Comparison of ENCODE assay signal across 21 cellular contexts in genomic region chr20:14127831-14128230, GRCh38.
DNase-seq lines count a peak whose midpoint lies in the region; ATAC-seq, FAIRE-seq and TF ChIP-seq lines count a peak whose summit lies in the region.
"Had no signal": no experiment of that assay in that cellular context is flagged by ENCODE, and none has a peak within 500 bp of the region (broad histone marks: within the 10 kb centered on the region; RNA-seq: fewer than 3 reads in every experiment).

No MANE protein-coding gene starts in this region.

- DNase-seq in NCI-H82 (lab: John Stamatoyannopoulos, UW): peak; percentile 23
- DNase-seq in NCI-H82 treated with DMSO at 0.1 percent for 48 hours (lab: John Stamatoyannopoulos, UW; ENCODE audit: unreplicated experiment): no peak
- peak; percentile 70 for DNase-seq in NCI-H2171 treated with DMSO at 0.1 percent for 48 hours (lab: John Stamatoyannopoulos, UW)
- no peak for DNase-seq in bronchial epithelial cell (ENCODE audit: low read depth)
- DNase-seq in RKO (ENCODE audit: low spot score): no peak
- DNase-seq in left ventricle myocardium superior: no peak
- DNase-seq: Calu3; CD8-positive, alpha-beta memory T cell; DMS53; EL; GF-D8; IMR-90; NCI-H1105; NCI-H1694; NCI-H2081; NK-92 treated with Interleukin-12 subunit alpha and Interleukin-12 subunit beta, amount 100 ng/mL, for 24 hours; SIG-M5; T-cell had no signal

- ATAC-seq in left ventricle myocardium superior: no peak
- ATAC-seq in HG03139 (IDR thresholded peaks at IDR 0.05; ENCODE audit: unreplicated experiment): no peak
- ATAC-seq: T-cell had no signal

- intact Hi-C loops in left ventricle myocardium superior (cut with micrococcal nuclease): no loop called here

- TF ChIP-seq CTCF in bronchial epithelial cell (IDR thresholded peaks at IDR 0.05; ENCODE audit: insufficient read depth, low read length, severe bottlenecking): no peak

- peak; percentile 77 for FAIRE-seq in bronchial epithelial cell (lab: Jason Lieb, UNC)
- FAIRE-seq: A204.1, H54 had no signal

- H3K4me3 ChIP-seq in bronchial epithelial cell (ENCODE audit: low read depth, low read length): no peak overlapping the region

- no peaks in the 10 kb centered on the region for H3K27me3 ChIP-seq in bronchial epithelial cell (ENCODE audit: control insufficient read depth, insufficient read depth, low read length)

- H3K36me3 ChIP-seq in bronchial epithelial cell (ENCODE audit: control insufficient read depth, insufficient read depth, low read length): no peaks in the 10 kb centered on the region

Comparison
In these comparisons a context has a peak if more than half of its experiments do, and no peak if none do; other contexts are left out.
1. DNase-seq: peak in NCI-H82 (single experiment) and NCI-H2171 treated with DMSO at 0.1 percent for 48 hours (single experiment); none in NCI-H82 treated with DMSO at 0.1 percent for 48 hours (single experiment), bronchial epithelial cell (single experiment), RKO (single experiment) and left ventricle myocardium superior (single experiment).